ENCODE assay signal across 12 cellular contexts in genomic region chr7:11315687-11316258, GRCh38.
A peak's percentile ranks its signal among the peaks of the same experiment; 100 is the strongest.
DNase-seq lines count a peak whose midpoint lies in the region; ATAC-seq and TF ChIP-seq lines count a peak whose summit lies in the region.
"Had no signal": no experiment of that assay in that cellular context is flagged by ENCODE, and none has a peak within 500 bp of the region (broad histone marks: within the 10 kb centered on the region; RNA-seq: fewer than 3 reads in every experiment).

No MANE protein-coding gene starts in this region.

- H3K79me2 ChIP-seq in PC-9 (ENCODE audit: low read depth), result no peaks in the 10 kb centered on the region

- CTCF ChIA-PET in PC-9 (lab: Charles Lee), result no interaction called here

- no peak for DNase-seq in PC-9
- DNase-seq in MG63, result no peak
- DNase-seq in activated T-helper 2 cell treated with anti-CD3 and anti-CD28 coated beads, Interferon-gamma antibody, Interleukin-2, Interleukin-4, amounts not matched to agents 10 μg/mL and 5 μg/mL and 100 μg/mL, durations not matched to agents 14 hours and 24 hours and 36 hours (ENCODE audit: low spot score), result no peak
- no peak for DNase-seq in NCI-H226
- DNase-seq: activated CD4-positive, alpha-beta T cell treated with anti-CD3 and anti-CD28 coated beads, Interleukin-2, amount 50 U/mL, for 4 hours; NCI-H446; stomach had no signal

- peak; percentile 58 for ATAC-seq in GM18861 (IDR thresholded peaks at IDR 0.05; ENCODE audit: unreplicated experiment)
- peak; percentile 73 for ATAC-seq in GM21526 (IDR thresholded peaks at IDR 0.05; ENCODE audit: low FRiP score, unreplicated experiment)
- ATAC-seq in HG03060 (IDR thresholded peaks at IDR 0.05; ENCODE audit: low read depth, unreplicated experiment), result peak; percentile 53
- ATAC-seq in gastroesophageal sphincter, result peak; percentile 9

- H2AFZ ChIP-seq in PC-9, result no peak overlapping the region

- no peak overlapping the region for H3K4me2 ChIP-seq in PC-9

- no peaks in the 10 kb centered on the region for H3K9me2 ChIP-seq in PC-9 (ENCODE audit: insufficient read depth)

- H3K27me3 ChIP-seq in gastroesophageal sphincter, result no peaks in the 10 kb centered on the region
- H3K27me3 ChIP-seq in PC-9 (ENCODE audit: insufficient read depth, low read depth), result peaks cover 7% of the 10 kb centered on the region; the same call in 1 of the 2 replicates
- no peaks in the 10 kb centered on the region for H3K27me3 ChIP-seq in MG63
- H3K27me3 ChIP-seq: stomach had no signal

- H3K4me3 Mint-ChIP-seq in activated T-helper 2 cell treated with anti-CD3 and anti-CD28 coated beads, Interferon-gamma antibody, Interleukin-2, Interleukin-4, amounts not matched to agents 10 μg/mL and 5 μg/mL and 100 μg/mL, durations not matched to agents 14 hours and 24 hours and 36 hours (ENCODE audit: low read depth), result no peak overlapping the region
- H3K4me3 Mint-ChIP-seq: activated T-helper 1 cell treated with anti-CD3 and anti-CD28 coated beads, Interleukin-12 subunit alpha, Interleukin-12 subunit beta, Interleukin-2, Interleukin-4 antibody, amounts not matched to agents 30 ng/mL and 10 ng/mL and 1 ng/mL, durations not matched to agents 14 hours and 24 hours and 36 hours had no signal

- intact Hi-C loops in PC-9 (cut with micrococcal nuclease; ENCODE audit: unreplicated experiment), result no loop called here
- intact Hi-C loops in activated T-helper 2 cell treated with anti-CD3 and anti-CD28 coated beads, Interferon-gamma antibody, Interleukin-2, Interleukin-4, amounts not matched to agents 10 μg/mL and 5 μg/mL and 100 μg/mL, durations not matched to agents 14 hours and 24 hours and 36 hours (cut with micrococcal nuclease), result no loop called here

- POLR2A ChIA-PET in PC-9 (lab: Charles Lee; ENCODE audit: unreplicated experiment), result no interaction called here

- no peak overlapping the region for H3K27ac Mint-ChIP-seq in activated T-helper 2 cell treated with anti-CD3 and anti-CD28 coated beads, Interferon-gamma antibody, Interleukin-2, Interleukin-4, amounts not matched to agents 10 μg/mL and 5 μg/mL and 100 μg/mL, durations not matched to agents 14 hours and 24 hours and 36 hours
- H3K27ac Mint-ChIP-seq: activated T-helper 1 cell treated with anti-CD3 and anti-CD28 coated beads, Interleukin-12 subunit alpha, Interleukin-12 subunit beta, Interleukin-2, Interleukin-4 antibody, amounts not matched to agents 30 ng/mL and 10 ng/mL and 1 ng/mL, durations not matched to agents 14 hours and 24 hours and 36 hours had no signal

- H3K27ac ChIP-seq in gastroesophageal sphincter (no peak overlapping the region), PC-9 (no peak overlapping the region)
- H3K27ac ChIP-seq: stomach had no signal

- TF ChIP-seq POLR2A in gastroesophageal sphincter (IDR thresholded peaks at IDR 0.05), result no peak

- TF ChIP-seq CTCF in gastroesophageal sphincter (IDR thresholded peaks at IDR 0.05) (no peak), PC-9 (conservative IDR thresholded peaks at IDR 0.05) (no peak)

- TF ChIP-seq EP300 in gastroesophageal sphincter (IDR thresholded peaks at IDR 0.05), result no peak

- H3F3A ChIP-seq in PC-9 (ENCODE audit: insufficient read depth, low read depth), result no peaks in the 10 kb centered on the region

- H3K9me3 ChIP-seq in gastroesophageal sphincter (no peaks in the 10 kb centered on the region), PC-9 (ENCODE audit: insufficient read depth, low read depth) (no peaks in the 10 kb centered on the region), MG63 (no peaks in the 10 kb centered on the region)
- H3K9me3 ChIP-seq: stomach had no signal

- no peaks in the 10 kb centered on the region for H4K20me1 ChIP-seq in PC-9 (ENCODE audit: insufficient read depth)

- H3K9me3 Mint-ChIP-seq in activated T-helper 2 cell treated with anti-CD3 and anti-CD28 coated beads, Interferon-gamma antibody, Interleukin-2, Interleukin-4, amounts not matched to agents 10 μg/mL and 5 μg/mL and 100 μg/mL, durations not matched to agents 14 hours and 24 hours and 36 hours, result no peaks in the 10 kb centered on the region
- H3K9me3 Mint-ChIP-seq: activated T-helper 1 cell treated with anti-CD3 and anti-CD28 coated beads, Interleukin-12 subunit alpha, Interleukin-12 subunit beta, Interleukin-2, Interleukin-4 antibody, amounts not matched to agents 30 ng/mL and 10 ng/mL and 1 ng/mL, durations not matched to agents 14 hours and 24 hours and 36 hours had no signal

- H3K27me3 Mint-ChIP-seq in activated T-helper 2 cell treated with anti-CD3 and anti-CD28 coated beads, Interferon-gamma antibody, Interleukin-2, Interleukin-4, amounts not matched to agents 10 μg/mL and 5 μg/mL and 100 μg/mL, durations not matched to agents 14 hours and 24 hours and 36 hours (ENCODE audit: low read depth), result no peaks in the 10 kb centered on the region

- H3K36me3 ChIP-seq in gastroesophageal sphincter (no peaks in the 10 kb centered on the region), PC-9 (ENCODE audit: low read depth) (no peaks in the 10 kb centered on the region), MG63 (no peaks in the 10 kb centered on the region)
- H3K36me3 ChIP-seq: stomach had no signal

- 59 to 81% methylated on average over 3 of the region's 3 CpGs for whole genome bisulfite sequencing in gastroesophageal sphincter (ENCODE audit: low coverage in 1 of 2), 2 donors

- no TSS peak for BruUV-seq in PC-9 (replicated peaks; lab: Mats Ljungman, UMichigan)

- no peaks in the 10 kb centered on the region for H3K36me3 Mint-ChIP-seq in activated T-helper 2 cell treated with anti-CD3 and anti-CD28 coated beads, Interferon-gamma antibody, Interleukin-2, Interleukin-4, amounts not matched to agents 10 μg/mL and 5 μg/mL and 100 μg/mL, durations not matched to agents 14 hours and 24 hours and 36 hours (ENCODE audit: low read depth)

- H3K4me3 ChIP-seq in gastroesophageal sphincter, result no peak overlapping the region
- no peak overlapping the region for H3K4me3 ChIP-seq in PC-9
- H3K4me3 ChIP-seq in MG63, result no peak overlapping the region
- H3K4me3 ChIP-seq: stomach had no signal

- peaks cover 3% of the 10 kb centered on the region for H3K4me1 Mint-ChIP-seq in activated T-helper 2 cell treated with anti-CD3 and anti-CD28 coated beads, Interferon-gamma antibody, Interleukin-2, Interleukin-4, amounts not matched to agents 10 μg/mL and 5 μg/mL and 100 μg/mL, durations not matched to agents 14 hours and 24 hours and 36 hours (ENCODE audit: low read depth)

- H3K4me1 ChIP-seq in gastroesophageal sphincter (no peaks in the 10 kb centered on the region), PC-9 (replicated peaks; ENCODE audit: insufficient read depth) (no peaks in the 10 kb centered on the region)
- H3K4me1 ChIP-seq: stomach had no signal

Comparison
In these comparisons a context has a peak if more than half of its experiments do, and no peak if none do; other contexts are left out.
1. ATAC-seq: peak in every context shown above with its lines; median percentile 73 in GM21526; 58 in GM18861; 53 in HG03060; 9 in gastroesophageal sphincter.